Comparison of ENCODE assay signal across 19 cellular contexts in the genomic region with DNA sequence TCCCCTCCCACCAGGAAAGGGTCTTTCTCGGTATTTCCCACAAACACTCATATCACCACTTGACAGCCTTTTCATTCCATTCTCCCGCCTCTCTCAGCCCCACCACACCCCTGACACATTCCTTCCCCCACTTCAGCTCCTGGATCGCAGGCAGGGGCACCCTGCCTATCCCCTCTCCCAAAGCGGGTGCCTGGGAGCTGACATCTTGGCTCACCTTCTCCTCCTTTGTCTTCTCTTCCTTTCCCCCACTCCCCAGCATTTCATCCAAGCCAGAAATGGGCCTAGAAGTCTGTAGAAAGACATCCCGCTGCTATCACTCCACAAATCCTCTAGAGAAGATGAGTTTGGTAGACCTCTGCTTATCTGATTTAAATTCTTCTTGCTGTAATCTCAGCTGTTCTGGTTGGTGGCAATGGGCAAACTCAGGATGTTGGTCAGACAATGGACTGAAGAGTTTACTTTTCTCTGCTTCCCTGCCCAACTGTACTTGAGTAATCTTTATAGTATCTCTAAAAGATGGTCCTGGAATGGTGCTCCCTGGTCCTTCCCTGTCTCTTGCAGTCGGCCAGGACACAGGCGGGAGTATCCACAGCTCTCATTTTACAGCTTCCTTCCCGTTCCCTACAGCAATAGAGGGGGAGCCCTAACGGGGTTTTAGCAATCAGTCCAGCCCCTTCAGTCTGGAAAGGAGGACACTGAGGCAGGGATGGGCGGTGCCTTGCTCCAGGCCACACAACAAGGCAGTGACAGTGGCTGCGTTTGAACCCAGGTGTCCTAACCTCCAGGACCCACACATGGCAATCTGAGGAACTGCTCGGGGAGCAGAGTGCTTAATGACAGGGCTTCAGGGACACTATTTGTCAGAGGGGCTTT. TPM values are rescaled to one million over a fixed set of nuclear protein-coding genes. Genes with fewer than 3 reads are reported as not detected.
DNase-seq lines count a peak whose midpoint lies in the region; ATAC-seq, FAIRE-seq and TF ChIP-seq lines count a peak whose summit lies in the region.
"Had no signal": no experiment of that assay in that cellular context is flagged by ENCODE, and none has a peak within 500 bp of the region (broad histone marks: within the 10 kb centered on the region; RNA-seq: fewer than 3 reads in every experiment).

No MANE protein-coding gene starts in this region.

- RAD21 ChIA-PET in GM12878 (lab: Charles Lee; ENCODE audit: unreplicated experiment) = interaction anchor here (0.6 to 2.0 kb wide), 4 partner anchors 36 to 319 kb away, joined by 3 to 8 read pairs (median 4); no protein-coding TSS in a partner anchor

- DNase-seq in CD14-positive monocyte (ENCODE audit: low spot score) = peak; percentile 20
- DNase-seq in GM12878 (ENCODE audit: low read depth, low spot score) = no peak
- peak; percentile 50 for DNase-seq in lower lobe of right lung
- peak; percentile 36 for DNase-seq in sigmoid colon
- DNase-seq in HUDEP-2 (lab: John Stamatoyannopoulos, UW; ENCODE audit: unreplicated experiment in 76 of 76) = no peak
- no peak for DNase-seq in DMS79 treated with DMSO at 0.1 percent for 48 hours (lab: John Stamatoyannopoulos, UW)
- no peak for DNase-seq in H4 (ENCODE audit: low spot score)
- no peak for DNase-seq in NOMO-1 (lab: John Stamatoyannopoulos, UW; ENCODE audit: unreplicated experiment in 2 of 2)
- DNase-seq: DMS 273 treated with DMSO at 0.1 percent for 48 hours; HCEC 1CT; NCI-H1417; NCI-H187 treated with DMSO at 0.1 percent for 48 hours; NCI-H69; NK-92 treated with Interleukin-12 subunit alpha and Interleukin-12 subunit beta, amount 100 ng/mL, for 24 hours; SJCRH30 had no signal

- no peaks in the 10 kb centered on the region for H4K20me1 ChIP-seq in GM12878 (ENCODE audit: control insufficient read depth, insufficient read depth)
- H4K20me1 ChIP-seq: BLaER1 treated with 17β-estradiol and CSF1 and Interleukin-3, amounts not matched to agents 10 nM and 100 nM had no signal

- H3K4me2 ChIP-seq in GM12878 (ENCODE audit: control insufficient read depth, insufficient read depth) = no peak overlapping the region
- H3K4me2 ChIP-seq: A549; BLaER1 treated with 17β-estradiol and CSF1 and Interleukin-3, amounts not matched to agents 10 nM and 100 nM had no signal

- H3K9me3 ChIP-seq in GM12878 (replicated peaks; ENCODE audit: control insufficient read depth, insufficient read depth, low read length) = no peaks in the 10 kb centered on the region
- H3K9me3 ChIP-seq in lower lobe of right lung = no peaks in the 10 kb centered on the region
- H3K9me3 ChIP-seq in sigmoid colon = no peaks in the 10 kb centered on the region
- H3K9me3 ChIP-seq: A549; BLaER1 treated with 17β-estradiol and CSF1 and Interleukin-3, amounts not matched to agents 10 nM and 100 nM; SJCRH30 had no signal

- no peaks in the 10 kb centered on the region for H3K36me3 Mint-ChIP-seq in CD14-positive monocyte

- H3K4me3 Mint-ChIP-seq in CD14-positive monocyte = peak overlapping the region in 1 of 2 donors; percentile 43

- H3K4me1 ChIP-seq in GM12878 (ENCODE audit: control insufficient read depth, insufficient read depth, low read length) = peaks cover 10% of the 10 kb centered on the region
- H3K4me1 ChIP-seq in lower lobe of right lung = peaks cover 20% of the 10 kb centered on the region
- H3K4me1 ChIP-seq in sigmoid colon = no peaks in the 10 kb centered on the region
- H3K4me1 ChIP-seq: A549 had no signal

- H3K27me3 ChIP-seq in GM12878 (replicated peaks in 1 of 2; ENCODE audit: control insufficient read depth in 2 of 2, insufficient read depth in 2 of 2, low read length in 1 of 2) (no peaks in the 10 kb centered on the region), lower lobe of right lung (ENCODE audit: low read depth) (no peaks in the 10 kb centered on the region), sigmoid colon (no peaks in the 10 kb centered on the region)
- H3K27me3 ChIP-seq: BLaER1 treated with 17β-estradiol and CSF1 and Interleukin-3, amounts not matched to agents 10 nM and 100 nM; SJCRH30 had no signal

- WGBS in GM12878 (ENCODE audit: insufficient coverage, insufficient replicate concordance, low lambda C conversion rate, missing lambda C conversion rate) = 45% methylated on average over 12 of the region's 12 CpGs
- WGBS in sigmoid colon, 2 donors = 73 to 79% methylated on average over 12 of the region's 12 CpGs

- H3K27ac ChIP-seq in GM12878 (ENCODE audit: control insufficient read depth, insufficient read depth) = no peak overlapping the region
- peak overlapping the region; percentile 67 for H3K27ac ChIP-seq in lower lobe of right lung
- H3K27ac ChIP-seq in sigmoid colon = no peak overlapping the region
- H3K27ac ChIP-seq: A549; BLaER1 treated with 17β-estradiol and CSF1 and Interleukin-3, amounts not matched to agents 10 nM and 100 nM; HL-60; SJCRH30 had no signal

- TF ChIP-seq RAD21 in GM12878 (IDR thresholded peaks at IDR 0.05; ENCODE audit: insufficient read depth, low read depth, low read length) = no peak

- peaks cover 20% of the 10 kb centered on the region for H3K4me1 Mint-ChIP-seq in CD14-positive monocyte

- H2AFZ ChIP-seq in GM12878 (ENCODE audit: control insufficient read depth, low read depth, low read length) = no peak overlapping the region

- TF ChIP-seq EP300 in GM12878 (IDR thresholded peaks at IDR 0.05; ENCODE audit: borderline replicate concordance in 1 of 2, control insufficient read depth in 1 of 2, low read depth in 2 of 2, low read length in 2 of 2) (no peak), sigmoid colon (IDR thresholded peaks at IDR 0.05) (no peak)

- no peak overlapping the region for H3K9ac ChIP-seq in GM12878 (ENCODE audit: control insufficient read depth, insufficient read depth, low read length)
- H3K9ac ChIP-seq: BLaER1 treated with 17β-estradiol and CSF1 and Interleukin-3, amounts not matched to agents 10 nM and 100 nM had no signal

- POLR2A ChIA-PET in GM12878 (lab: Charles Lee) = interaction anchor here (0.5 kb wide), 1 partner anchor 39 kb away, joined by 4 read pairs; no protein-coding TSS in a partner anchor

- in situ Hi-C loops in GM12878 (cut with MboI) = no loop called here

- ATAC-seq in GM12878 (no peak), lower lobe of right lung (peak; percentile 85 to 86)
- ATAC-seq: A549 had no signal

- H3K36me3 ChIP-seq in GM12878 (ENCODE audit: control insufficient read depth in 2 of 2, insufficient read depth in 2 of 2, low read length in 1 of 2) (no peaks in the 10 kb centered on the region), lower lobe of right lung (no peaks in the 10 kb centered on the region), sigmoid colon (no peaks in the 10 kb centered on the region)
- H3K36me3 ChIP-seq: BLaER1 treated with 17β-estradiol and CSF1 and Interleukin-3, amounts not matched to agents 10 nM and 100 nM; SJCRH30 had no signal

- SMC1A ChIA-PET in GM12878 (lab: Charles Lee; ENCODE audit: uncharacterized antibody, unreplicated experiment) = interaction anchor here (0.6 to 2.3 kb wide), 6 partner anchors 36 to 317 kb away, joined by 3 to 8 read pairs (median 4); no protein-coding TSS in a partner anchor

- TF ChIP-seq CTCF in CD14-positive monocyte (IDR thresholded peaks at IDR 0.05) (no peak), GM12878 (IDR thresholded peaks at IDR 0.05 in 2 of 3, conservative IDR thresholded peaks at IDR 0.05 in 1 of 3; ENCODE audit: control insufficient read depth in 2 of 3, extremely low read depth in 1 of 3, insufficient read depth in 1 of 3, low read depth in 3 of 3, low read length in 3 of 3) (no peak), lower lobe of right lung (IDR thresholded peaks at IDR 0.05) (no peak), sigmoid colon (IDR thresholded peaks at IDR 0.05) (no peak)

- no TSS peak for BruUV-seq in GM12878 (replicated peaks; lab: Mats Ljungman, UMichigan)

- FAIRE-seq in GM12878 (lab: Jason Lieb, UNC) = no peak
- FAIRE-seq: A549, HTR-8/SVneo had no signal

- peaks cover 0 to 2% (median 0%) of the 10 kb centered on the region in 7 donors for H3K9me3 Mint-ChIP-seq in CD14-positive monocyte

- CTCF ChIA-PET in GM12878 (lab: Yijun Ruan, JAX) = interaction anchor here (0.8 to 3.4 kb wide), 9 partner anchors 9 to 325 kb away, joined by 3 to 28 read pairs (median 9); no protein-coding TSS in a partner anchor

- H3K27me3 Mint-ChIP-seq in CD14-positive monocyte (ENCODE audit: low read depth in 3 of 3) = peaks cover 20 to 23% (median 23%) of the 10 kb centered on the region in 3 donors

- H3K79me2 ChIP-seq in GM12878 (ENCODE audit: control insufficient read depth, insufficient read depth, low read length) = no peaks in the 10 kb centered on the region

- intact Hi-C loops in CD14-positive monocyte (cut with micrococcal nuclease) (loop anchor here in 1 of 2 donors (5.0 kb wide), 1 partner anchor 93 kb away; no protein-coding TSS in a partner anchor), GM12878 (cut with micrococcal nuclease; ENCODE audit: unreplicated experiment) (loop anchor here (5.0 kb wide), 1 partner anchor 38 kb away; no protein-coding TSS in a partner anchor), lower lobe of right lung (cut with DNase I) (no loop called here), sigmoid colon (cut with DNase I) (no loop called here)

- H3K4me3 ChIP-seq in GM12878 = no peak overlapping the region
- H3K4me3 ChIP-seq in lower lobe of right lung = no peak overlapping the region
- no peak overlapping the region for H3K4me3 ChIP-seq in sigmoid colon
- H3K4me3 ChIP-seq: A549; BLaER1 treated with 17β-estradiol and CSF1 and Interleukin-3, amounts not matched to agents 10 nM and 100 nM; SJCRH30 had no signal

- peak overlapping the region in 1 of 7 donors; percentile 6 for H3K27ac Mint-ChIP-seq in CD14-positive monocyte

- TF ChIP-seq POLR2A in GM12878 (IDR thresholded peaks at IDR 0.05; ENCODE audit: low read depth, low read length) (no peak), sigmoid colon (IDR thresholded peaks at IDR 0.05) (no peak)

RNA-seq across cellular contexts. Expression of a gene that starts 9.8 kb away (rescaled TPM):
- polyA plus RNA-seq in CD14-positive monocyte (10 to 100 TPM; 19.0 to 32.0 TPM), GM12878 (2011; rRNA removed) (86.0 and 140 TPM in 2 replicates), GM12878 (2014; fragmentation: Illumina TruSeq; extraction: Trizol) (18.1 and 22.4 TPM in 2 replicates), GM12878 (2014; fragmentation: Nextera tagmentation; extraction: Ambion mirVana) (1 to 10 TPM; 2.9 to 4.3 TPM), GM12878 (2014; rRNA removed) (25.6 and 27.2 TPM in 2 replicates), GM12878 (2016; fragmentation: Nextera tagmentation; extraction: Ambion mirVana) (1 to 10 TPM in 1 of 2 experiments, under 1 TPM in 1; 0.96 to 1.3 TPM), sigmoid colon (100 to 1,000 TPM in 1 of 3 donors, 10 to 100 TPM in 2; 11.1 to 111 (median 34.8) TPM)
- 183 and 202 TPM in 2 replicates for total RNA-seq in GM12878 (2013; cell fraction: nucleolus; rRNA removed)
- total RNA-seq in GM12878 (2014; rRNA removed) (23.2 and 26.8 TPM in 2 replicates), GM12878 (2014; rRNA removed; fragmentation: Illumina TruSeq; extraction: Trizol) (11.1 and 11.4 TPM in 2 replicates), GM12878 (2021) (24.5 and 29.5 TPM in 2 replicates), lower lobe of right lung (196 TPM), sigmoid colon (10 to 100 TPM; 20.9 to 60.9 (median 28.5) TPM)
- polyA plus RNA-seq in GM12878 (2011; ENCODE audit: low read depth) = 53.3 TPM
- 139 and 149 TPM in 2 replicates for polyA plus RNA-seq in GM12878 (2011; cell fraction: cytosol; rRNA removed)
- 331 and 548 TPM in 2 replicates for polyA plus RNA-seq in GM12878 (2011; cell fraction: nucleus; rRNA removed)
- 77.6 and 104 TPM in 2 replicates for polyA plus RNA-seq in GM12878 (2012)
- polyA minus RNA-seq in GM12878 (2011; rRNA and poly(A)+ RNA removed) = 232 and 237 TPM in 2 replicates
- polyA minus RNA-seq in GM12878 (2011; cell fraction: cytosol; rRNA and poly(A)+ RNA removed) = 38.4 and 39.6 TPM in 2 replicates
- polyA minus RNA-seq in GM12878 (2011; cell fraction: nucleus; rRNA and poly(A)+ RNA removed) = 127 and 145 TPM in 2 replicates
- 46.8 and 55.6 TPM in 2 replicates for total RNA-seq in H4 (2014; rRNA removed; shearing (Covaris generic))

Comparison
In these comparisons a context has a peak if more than half of its experiments do, and no peak if none do; other contexts are left out.
1. DNase-seq: peak in CD14-positive monocyte (single experiment), lower lobe of right lung (single experiment) and sigmoid colon (single experiment); none in GM12878 (single experiment), HUDEP-2 (0 of 76), DMS79 treated with DMSO at 0.1 percent for 48 hours (single experiment), H4 (single experiment) and NOMO-1 (0 of 2).